In genomic region chr1:71049951-71050598, GRCh38 we compare ENCODE assay signal across 8 cellular contexts. TPM values are rescaled to one million over a fixed set of nuclear protein-coding genes. Genes with fewer than 3 reads are reported as not detected.
DNase-seq lines count a peak whose midpoint lies in the region; ATAC-seq, FAIRE-seq and TF ChIP-seq lines count a peak whose summit lies in the region.

No MANE protein-coding gene starts in this region.

- DNase-seq in AG04449 (ENCODE audit: low read depth, low spot score): peak; percentile 26
- peak; percentile 23 for DNase-seq in GM12891 (ENCODE audit: insufficient read length, low spot score)
- DNase-seq in NAMALWA (ENCODE audit: low spot score): peak; percentile 80
- DNase-seq in RWPE1 (ENCODE audit: low spot score): peak; percentile 57
- peak; percentile 79 for DNase-seq in endothelial cell of umbilical vein (ENCODE audit: low read depth, low spot score)
- peak; percentile 74 for DNase-seq in middle frontal gyrus (ENCODE audit: extremely low spot score, low spot score)
- no peak for DNase-seq in UCSD-AML1 (lab: John Stamatoyannopoulos, UW; ENCODE audit: unreplicated experiment)

- peaks cover 40 to 54% of the 10 kb centered on the region in 2 experiments for H3K27me3 ChIP-seq in endothelial cell of umbilical vein (ENCODE audit: control insufficient read depth in 2 of 2, insufficient read depth in 2 of 2, low read length in 2 of 2)

- H3K9me3 ChIP-seq in endothelial cell of umbilical vein (replicated peaks; ENCODE audit: control insufficient read depth, insufficient read depth, low read length): no peaks in the 10 kb centered on the region

- H3K9me1 ChIP-seq in endothelial cell of umbilical vein (replicated peaks; ENCODE audit: control insufficient read depth, extremely low read depth, insufficient read depth, low read length): no peaks in the 10 kb centered on the region

- H3K4me1 ChIP-seq in endothelial cell of umbilical vein (ENCODE audit: control insufficient read depth, extremely low read depth, insufficient read depth, low read length): peaks cover 9% of the 10 kb centered on the region

- no peak overlapping the region for H3K4me2 ChIP-seq in endothelial cell of umbilical vein (ENCODE audit: insufficient read depth, low read length)

- peak; percentile 57 for ATAC-seq in HG02642 (IDR thresholded peaks at IDR 0.05; ENCODE audit: poor library complexity, unreplicated experiment)

- BruUV-seq in endothelial cell of umbilical vein (replicated peaks; lab: Mats Ljungman, UMichigan): no TSS peak

- no peak for TF ChIP-seq POLR2A in GM12891 (IDR thresholded peaks at IDR 0.05; ENCODE audit: low read depth, low read length)
- no peak for TF ChIP-seq POLR2A in endothelial cell of umbilical vein (IDR thresholded peaks at IDR 0.05; ENCODE audit: low read depth, low read length)

- H3K9ac ChIP-seq in endothelial cell of umbilical vein (replicated peaks; ENCODE audit: extremely low read depth, insufficient read depth, low read length): no peak overlapping the region

- CTCF ChIA-PET in AG04449 (lab: Yijun Ruan, JAX) (interaction anchor here (0.6 to 8.8 kb wide), 11 partner anchors 8 to 613 kb away, joined by 3 to 106 read pairs (median 5); no protein-coding TSS in a partner anchor), RWPE1 (lab: Yijun Ruan, JAX) (interaction anchor here (0.7 kb wide), 1 partner anchor 986 kb away, joined by 3 read pairs; no protein-coding TSS in a partner anchor), endothelial cell of umbilical vein (lab: Charles Lee) (interaction anchor here (1.0 to 5.7 kb wide), 6 partner anchors 10 to 537 kb away, joined by 3 to 35 read pairs (median 6); no protein-coding TSS in a partner anchor)

- H3K79me2 ChIP-seq in endothelial cell of umbilical vein (ENCODE audit: control insufficient read depth, insufficient read depth, low read length): no peaks in the 10 kb centered on the region

- POLR2A ChIA-PET in AG04449 (lab: Yijun Ruan, JAX) (interaction anchor here (0.6 kb wide), 1 partner anchor 15 kb away, joined by 4 read pairs; no protein-coding TSS in a partner anchor), RWPE1 (lab: Yijun Ruan, JAX; ENCODE audit: low non-redundant PET) (no interaction called here), endothelial cell of umbilical vein (lab: Charles Lee) (no interaction called here)

- peak; percentile 43 for TF ChIP-seq CTCF in AG04449 (IDR thresholded peaks at IDR 0.05; ENCODE audit: insufficient read depth, low read length, missing control alignments)
- TF ChIP-seq CTCF in RWPE1 (conservative IDR thresholded peaks at IDR 0.05; ENCODE audit: low read depth): peak; percentile 76
- TF ChIP-seq CTCF in endothelial cell of umbilical vein (IDR thresholded peaks at IDR 0.05; ENCODE audit: extremely low read depth in 1 of 2, insufficient read depth in 1 of 2, low read depth in 1 of 2, low read length in 2 of 2): peak; percentile 51 to 56

- intact Hi-C loops in endothelial cell of umbilical vein (cut with micrococcal nuclease): loop anchor here (1.0 kb wide), 2 partner anchors 365 to 522 kb away; no protein-coding TSS in a partner anchor

- FAIRE-seq in GM12891 (lab: Jason Lieb, UNC) (peak; percentile 87), endothelial cell of umbilical vein (lab: Jason Lieb, UNC) (peak; percentile 93)

- dilution Hi-C loops in endothelial cell of umbilical vein (cut with MboI; ENCODE audit: extremely low pct_ligation_motif_present, low sequenced_read_pairs): no loop called here

- no peak overlapping the region for H3K27ac ChIP-seq in RWPE1
- H3K27ac ChIP-seq in endothelial cell of umbilical vein (ENCODE audit: insufficient read depth, low read depth, low read length): no peak overlapping the region

- H2AFZ ChIP-seq in endothelial cell of umbilical vein (ENCODE audit: low read depth, low read length): no peak overlapping the region

- no peaks in the 10 kb centered on the region for H3K36me3 ChIP-seq in endothelial cell of umbilical vein (ENCODE audit: control insufficient read depth in 2 of 2, extremely low read depth in 1 of 2, insufficient read depth in 2 of 2, low read length in 2 of 2)

- H3K4me3 ChIP-seq in AG04449 (ENCODE audit: low read depth, low read length) (no peak overlapping the region), endothelial cell of umbilical vein (replicated peaks in 1 of 3; ENCODE audit: insufficient read depth in 1 of 3, low read depth in 1 of 3, low read length in 3 of 3) (no peak overlapping the region)

- H4K20me1 ChIP-seq in endothelial cell of umbilical vein (replicated peaks; ENCODE audit: control insufficient read depth, extremely low read depth, insufficient read depth, low read length): no peaks in the 10 kb centered on the region

TF ChIP-seq in GM12891, 5 proteins besides CTCF, POLR2A, EP300 and RAD21:
- TF ChIP-seq TAF1 (IDR thresholded peaks at IDR 0.05; ENCODE audit: low read depth, low read length) (no peak), PAX5 (IDR thresholded peaks at IDR 0.05; ENCODE audit: insufficient read depth, low read length, severe bottlenecking) (no peak), POU2F2 (IDR thresholded peaks at IDR 0.05; ENCODE audit: low read depth, low read length) (no peak), SPI1 (IDR thresholded peaks at IDR 0.05; ENCODE audit: low read depth, low read length) (no peak), POLR2AphosphoS5 (IDR thresholded peaks at IDR 0.05; ENCODE audit: low read depth, low read length) (no peak)

TF ChIP-seq in endothelial cell of umbilical vein, 7 proteins besides CTCF, POLR2A, EP300 and RAD21:
- TF ChIP-seq MAX (IDR thresholded peaks at IDR 0.05; ENCODE audit: insufficient read depth, insufficient read length) (no peak), MYC (IDR thresholded peaks at IDR 0.05; ENCODE audit: low read depth, low read length) (no peak), POLR2AphosphoS5 (IDR thresholded peaks at IDR 0.05; ENCODE audit: insufficient read depth, low read depth, low read length) (no peak), FOS (IDR thresholded peaks at IDR 0.05; ENCODE audit: borderline replicate concordance, insufficient read depth, low read length) (no peak), JUN (IDR thresholded peaks at IDR 0.05; ENCODE audit: borderline replicate concordance, insufficient read depth, insufficient read length, low read depth) (no peak), GATA2 (IDR thresholded peaks at IDR 0.05; ENCODE audit: insufficient read depth, insufficient read length, low read depth, low read length) (no peak), EZH2 (IDR thresholded peaks at IDR 0.05; ENCODE audit: borderline replicate concordance, low read depth, low read length, severe bottlenecking) (no peak)

RNA-seq across cellular contexts. Expression of gene PTGER3, which starts 2.5 kb away (rescaled TPM):
- polyA plus RNA-seq in GM12891 (2012; ENCODE audit: low read depth, missing spikeins): not detected
- total RNA-seq in endothelial cell of umbilical vein: not detected in 2 replicates
- 0.01 TPM in 1 of 2 replicates, not detected in the other for polyA plus RNA-seq in endothelial cell of umbilical vein
- polyA plus RNA-seq in endothelial cell of umbilical vein (2011; cell fraction: cytosol; rRNA removed): not detected in 2 replicates
- 0.01 and 0.07 TPM in 2 replicates for polyA plus RNA-seq in endothelial cell of umbilical vein (2011; cell fraction: nucleus; rRNA removed)
- not detected in 2 replicates for polyA plus RNA-seq in endothelial cell of umbilical vein (2012)
- polyA minus RNA-seq in endothelial cell of umbilical vein: not detected in 2 replicates
- polyA minus RNA-seq in endothelial cell of umbilical vein (2011; cell fraction: cytosol; rRNA and poly(A)+ RNA removed): not detected
- not detected in 2 replicates for polyA minus RNA-seq in endothelial cell of umbilical vein (2011; cell fraction: nucleus; rRNA and poly(A)+ RNA removed)

RNA-seq across cellular contexts. Expression of gene ZRANB2, which starts 30.8 kb away (rescaled TPM):
- 70.2 TPM for polyA plus RNA-seq in GM12891 (2012; ENCODE audit: low read depth, missing spikeins)
- total RNA-seq in endothelial cell of umbilical vein: 77.9 and 84.1 TPM in 2 replicates
- polyA plus RNA-seq in endothelial cell of umbilical vein: 18.9 and 23.6 TPM in 2 replicates
- polyA plus RNA-seq in endothelial cell of umbilical vein (2011; cell fraction: cytosol; rRNA removed): 31.4 and 31.8 TPM in 2 replicates
- polyA plus RNA-seq in endothelial cell of umbilical vein (2011; cell fraction: nucleus; rRNA removed): 143 and 287 TPM in 2 replicates
- polyA plus RNA-seq in endothelial cell of umbilical vein (2012): 54.4 and 73.1 TPM in 2 replicates
- 16.1 and 23.5 TPM in 2 replicates for polyA minus RNA-seq in endothelial cell of umbilical vein
- polyA minus RNA-seq in endothelial cell of umbilical vein (2011; cell fraction: cytosol; rRNA and poly(A)+ RNA removed): 11.6 TPM
- 51.8 and 84.4 TPM in 2 replicates for polyA minus RNA-seq in endothelial cell of umbilical vein (2011; cell fraction: nucleus; rRNA and poly(A)+ RNA removed)
